In genomic region chr11:64664236-64664880, GRCh38 we compare ENCODE assay signal across 2 cellular contexts. TPM values are rescaled to one million over a fixed set of nuclear protein-coding genes. Genes with fewer than 3 reads are reported as not detected.
"Had no signal": no experiment of that assay in that cellular context is flagged by ENCODE, and none has a peak within 500 bp of the region (broad histone marks: within the 10 kb centered on the region; RNA-seq: fewer than 3 reads in every experiment).

No MANE protein-coding gene starts in this region.

RNA-seq across cellular contexts. Expression of gene NRXN2, which starts 58.6 kb away (rescaled TPM):
- total RNA-seq: pulmonary artery endothelial cell had no signal
- polyA plus RNA-seq: naive thymus-derived CD4-positive, alpha-beta T cell had no signal
